Comparison of ENCODE assay signal across 14 cellular contexts in genomic region chr4:151097759-151098158, GRCh38. TPM values are rescaled to one million over a fixed set of nuclear protein-coding genes. Genes with fewer than 3 reads are reported as not detected.
DNase-seq lines count a peak whose midpoint lies in the region; ATAC-seq and TF ChIP-seq lines count a peak whose summit lies in the region.
"Had no signal": no experiment of that assay in that cellular context is flagged by ENCODE, and none has a peak within 500 bp of the region (broad histone marks: within the 10 kb centered on the region; RNA-seq: fewer than 3 reads in every experiment).

No MANE protein-coding gene starts in this region.

- no peak for ATAC-seq in stimulated activated effector memory CD8-positive, alpha-beta T cell treated with anti-CD3 and anti-CD28 coated beads, Interleukin-12 subunit alpha, Interleukin-12 subunit beta, amount 100 ng/mL, for 72 hours
- ATAC-seq: A549, upper lobe of right lung had no signal

- peak overlapping the region; percentile 97 for H3K27ac Mint-ChIP-seq in activated CD4-positive, alpha-beta T cell treated with anti-CD3 and anti-CD28 coated beads, Interleukin-2, amount 10 ng/mL, durations not matched to agents 7 days and 5 days
- H3K27ac Mint-ChIP-seq in stimulated activated effector memory CD8-positive, alpha-beta T cell treated with anti-CD3 and anti-CD28 coated beads, Interleukin-12 subunit alpha, Interleukin-12 subunit beta, amount 100 ng/mL, for 72 hours, result peak overlapping the region; percentile 99

- no peaks in the 10 kb centered on the region for H3K27me3 Mint-ChIP-seq in activated CD4-positive, alpha-beta T cell treated with anti-CD3 and anti-CD28 coated beads, Interleukin-2, amount 10 ng/mL, durations not matched to agents 7 days and 5 days

- no peak overlapping the region for H3K4me3 Mint-ChIP-seq in activated CD4-positive, alpha-beta T cell treated with anti-CD3 and anti-CD28 coated beads, Interleukin-2, amount 10 ng/mL, durations not matched to agents 7 days and 5 days
- H3K4me3 Mint-ChIP-seq in stimulated activated effector memory CD8-positive, alpha-beta T cell treated with anti-CD3 and anti-CD28 coated beads, Interleukin-12 subunit alpha, Interleukin-12 subunit beta, amount 100 ng/mL, for 72 hours, result peak overlapping the region; percentile 91

- 89 to 91% (median 90%) methylated on average over 3 of the region's 3 CpGs for WGBS in adipose tissue, 3 donors

- no peaks in the 10 kb centered on the region for H3F3A ChIP-seq in OCI-LY1 (ENCODE audit: insufficient read depth, low read length)

- H3K9me3 Mint-ChIP-seq in activated CD4-positive, alpha-beta T cell treated with anti-CD3 and anti-CD28 coated beads, Interleukin-2, amount 10 ng/mL, durations not matched to agents 7 days and 5 days, result no peaks in the 10 kb centered on the region
- H3K9me3 Mint-ChIP-seq in stimulated activated effector memory CD8-positive, alpha-beta T cell treated with anti-CD3 and anti-CD28 coated beads, Interleukin-12 subunit alpha, Interleukin-12 subunit beta, amount 100 ng/mL, for 72 hours, result no peaks in the 10 kb centered on the region

- H3K9ac ChIP-seq in OCI-LY1 (ENCODE audit: low read length), result no peak overlapping the region

- H3K4me1 ChIP-seq in OCI-LY1 (ENCODE audit: insufficient read depth, low read length, severe bottlenecking), result peaks cover 32% of the 10 kb centered on the region

- no peaks in the 10 kb centered on the region for H3K9me2 ChIP-seq in OCI-LY1 (ENCODE audit: low read depth, low read length)

- no peaks in the 10 kb centered on the region for H3K27me3 ChIP-seq in OCI-LY1 (ENCODE audit: insufficient read depth, low read length)
- H3K27me3 ChIP-seq: Peyer's patch, upper lobe of right lung had no signal

- CTCF ChIA-PET in activated CD4-positive, alpha-beta T cell treated with anti-CD3 and anti-CD28 coated beads, Interleukin-2, amount 10 ng/mL, durations not matched to agents 7 days and 5 days (lab: Charles Lee), result interaction anchor here (0.6 to 1.4 kb wide), 4 partner anchors 8 to 116 kb away, joined by 3 to 7 read pairs (median 3); no protein-coding TSS in a partner anchor

- H3K27ac ChIP-seq in OCI-LY1 (ENCODE audit: low read depth, low read length, poor library complexity, severe bottlenecking), result no peak overlapping the region
- H3K27ac ChIP-seq in adipose tissue (ENCODE audit: low read depth, low read length), result peak overlapping the region; percentile 6
- H3K27ac ChIP-seq: A549 had no signal

- POLR2A ChIA-PET in activated CD4-positive, alpha-beta T cell treated with anti-CD3 and anti-CD28 coated beads, Interleukin-2, amount 10 ng/mL, durations not matched to agents 7 days and 5 days (lab: Charles Lee), result no interaction called here

- peaks cover 28% of the 10 kb centered on the region for H3K79me2 ChIP-seq in OCI-LY1 (ENCODE audit: insufficient read depth, low read length)

- no peak for TF ChIP-seq CTCF in OCI-LY1 (IDR thresholded peaks at IDR 0.05; ENCODE audit: low read length)

- in situ Hi-C loops in KBM-7 (cut with MboI; ENCODE audit: low pct_unique_long_range_greater_than_20kb, low sequenced_read_pairs), result no loop called here

- H3K4me3 ChIP-seq in OCI-LY1 (ENCODE audit: low read depth, low read length, poor library complexity, severe bottlenecking), result no peak overlapping the region
- H3K4me3 ChIP-seq: A549, upper lobe of right lung had no signal

- H4K20me1 ChIP-seq in OCI-LY1 (ENCODE audit: insufficient read depth, low read length), result no peaks in the 10 kb centered on the region

- H3K4me1 Mint-ChIP-seq in activated CD4-positive, alpha-beta T cell treated with anti-CD3 and anti-CD28 coated beads, Interleukin-2, amount 10 ng/mL, durations not matched to agents 7 days and 5 days, result peaks cover 42% of the 10 kb centered on the region
- H3K4me1 Mint-ChIP-seq in stimulated activated effector memory CD8-positive, alpha-beta T cell treated with anti-CD3 and anti-CD28 coated beads, Interleukin-12 subunit alpha, Interleukin-12 subunit beta, amount 100 ng/mL, for 72 hours, result peaks cover 34% of the 10 kb centered on the region

- H3K4me2 ChIP-seq in OCI-LY1 (ENCODE audit: low read length), result 0 out of 2 replicates have a peak overlapping the region, but pooled peaks have one; percentile 71

- peaks cover 31% of the 10 kb centered on the region for H3K36me3 Mint-ChIP-seq in activated CD4-positive, alpha-beta T cell treated with anti-CD3 and anti-CD28 coated beads, Interleukin-2, amount 10 ng/mL, durations not matched to agents 7 days and 5 days (ENCODE audit: low read depth)
- peaks cover 39% of the 10 kb centered on the region for H3K36me3 Mint-ChIP-seq in stimulated activated effector memory CD8-positive, alpha-beta T cell treated with anti-CD3 and anti-CD28 coated beads, Interleukin-12 subunit alpha, Interleukin-12 subunit beta, amount 100 ng/mL, for 72 hours

- peaks cover 32% of the 10 kb centered on the region for H3K36me3 ChIP-seq in OCI-LY1 (ENCODE audit: insufficient read depth, low read length)

- no peaks in the 10 kb centered on the region for H3K9me3 ChIP-seq in OCI-LY1 (ENCODE audit: low read length)
- H3K9me3 ChIP-seq: A549, Peyer's patch, upper lobe of right lung had no signal

- DNase-seq in activated CD4-positive, alpha-beta T cell treated with anti-CD3 and anti-CD28 coated beads, Interleukin-2, amount 10 ng/mL, durations not matched to agents 7 days and 5 days, result no peak
- no peak for DNase-seq in activated CD4-positive, alpha-beta T cell treated with anti-CD3 and anti-CD28 coated beads, Interleukin-2, amount 50 U/mL, for 1 hour
- DNase-seq in stimulated activated effector memory CD8-positive, alpha-beta T cell treated with anti-CD3 and anti-CD28 coated beads, Interleukin-12 subunit alpha, Interleukin-12 subunit beta, amount 100 ng/mL, for 72 hours (ENCODE audit: low spot score in 2 of 2), result no peak
- DNase-seq in KBM-7 (no peak), cerebellar nuclear complex (lab: John Stamatoyannopoulos, UW) (no peak), SIG-M5 (lab: John Stamatoyannopoulos, UW) (no peak)
- DNase-seq: activated CD8-positive, alpha-beta memory T cell treated with anti-CD3 and anti-CD28 coated beads, Interleukin-2, amount 50 U/mL, for 48 hours; hippocampal formation; NCI-H1092 treated with DMSO at 0.1 percent for 48 hours; upper lobe of right lung had no signal

- 0 out of 2 replicates have a peak overlapping the region, but pooled peaks have one; percentile 76 for H2AFZ ChIP-seq in OCI-LY1 (ENCODE audit: low read length)

RNA-seq across cellular contexts. Expression of gene RPS3A, which starts 1.7 kb away (rescaled TPM):
- total RNA-seq in activated CD4-positive, alpha-beta T cell treated with anti-CD3 and anti-CD28 coated beads, Interleukin-2, amount 10 ng/mL, durations not matched to agents 7 days and 5 days, result 1,000 to 10,000 TPM; 1,755 to 1,802 TPM
- 1,000 to 10,000 TPM; 2,109 to 5,602 (median 2,766) TPM for polyA plus RNA-seq in adipose tissue
